ENCODE assay signal across 9 cellular contexts in the genomic region with DNA sequence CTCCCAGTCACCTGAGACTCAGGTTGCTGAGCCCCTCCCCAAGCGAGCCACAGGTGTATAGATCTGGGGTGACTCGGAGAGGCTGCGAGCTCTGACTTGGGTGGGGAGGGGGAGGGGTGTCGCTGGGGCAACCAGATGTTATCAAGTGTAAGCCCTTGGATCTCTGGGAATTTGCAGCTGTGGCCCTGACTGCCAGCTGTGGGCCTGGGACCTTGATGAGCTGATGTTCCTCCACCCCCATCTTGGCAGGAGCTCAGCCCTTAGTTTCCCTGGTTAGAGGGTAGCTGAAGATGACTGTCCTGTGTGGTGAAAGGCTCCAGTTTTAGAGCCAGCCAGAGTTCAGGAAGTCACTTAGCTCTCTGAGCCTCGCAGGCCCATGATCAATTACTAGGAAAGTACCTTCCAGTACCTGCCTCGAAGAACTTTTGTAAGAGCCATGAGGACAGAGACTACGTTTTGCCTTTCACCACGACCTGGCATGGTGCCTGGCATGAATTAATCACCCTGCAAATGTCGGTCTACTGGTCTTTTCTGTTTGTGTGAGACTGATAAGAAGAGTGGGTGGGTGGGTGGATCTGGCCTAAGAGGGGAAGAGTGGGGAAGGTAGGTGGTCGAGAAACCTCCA. TPM values are rescaled to one million over a fixed set of nuclear protein-coding genes. Genes with fewer than 3 reads are reported as not detected.
DNase-seq lines count a peak whose midpoint lies in the region; ATAC-seq, FAIRE-seq and TF ChIP-seq lines count a peak whose summit lies in the region.
"Had no signal": no experiment of that assay in that cellular context is flagged by ENCODE, and none has a peak within 500 bp of the region (broad histone marks: within the 10 kb centered on the region; RNA-seq: fewer than 3 reads in every experiment).

No MANE protein-coding gene starts in this region.

- H3K4me1 Mint-ChIP-seq in activated naive CD4-positive, alpha-beta T cell treated with anti-CD3 and anti-CD28 coated beads, Interleukin-2, amount 50 U/mL, for 24 hours: peaks cover 33% of the 10 kb centered on the region
- peaks cover 9% of the 10 kb centered on the region for H3K4me1 Mint-ChIP-seq in activated T-helper 2 cell treated with anti-CD3 and anti-CD28 coated beads, Interferon-gamma antibody, Interleukin-2, Interleukin-4, amounts not matched to agents 10 μg/mL and 5 μg/mL and 100 μg/mL, durations not matched to agents 14 hours and 24 hours and 36 hours (ENCODE audit: low read depth)

- no peak for TF ChIP-seq RAD21 in A549 (conservative IDR thresholded peaks at IDR 0.05 in 1 of 2, IDR thresholded peaks at IDR 0.05 in 1 of 2)

- TF ChIP-seq CTCF in A549 (IDR thresholded peaks at IDR 0.05): no peak
- no peak for TF ChIP-seq CTCF in transverse colon (IDR thresholded peaks at IDR 0.05)

- FAIRE-seq in A549 (lab: Jason Lieb, UNC): no peak
- FAIRE-seq: endometrium had no signal

- H3K27ac Mint-ChIP-seq in activated naive CD4-positive, alpha-beta T cell treated with anti-CD3 and anti-CD28 coated beads, Interleukin-2, amount 50 U/mL, for 24 hours: peak overlapping the region; percentile 68
- no peak overlapping the region for H3K27ac Mint-ChIP-seq in activated T-helper 2 cell treated with anti-CD3 and anti-CD28 coated beads, Interferon-gamma antibody, Interleukin-2, Interleukin-4, amounts not matched to agents 10 μg/mL and 5 μg/mL and 100 μg/mL, durations not matched to agents 14 hours and 24 hours and 36 hours

- no peaks in the 10 kb centered on the region for H3K36me3 Mint-ChIP-seq in activated naive CD4-positive, alpha-beta T cell treated with anti-CD3 and anti-CD28 coated beads, Interleukin-2, amount 50 U/mL, for 24 hours
- no peaks in the 10 kb centered on the region for H3K36me3 Mint-ChIP-seq in activated T-helper 2 cell treated with anti-CD3 and anti-CD28 coated beads, Interferon-gamma antibody, Interleukin-2, Interleukin-4, amounts not matched to agents 10 μg/mL and 5 μg/mL and 100 μg/mL, durations not matched to agents 14 hours and 24 hours and 36 hours (ENCODE audit: low read depth)

- peak overlapping the region; percentile 95 for H3K4me2 ChIP-seq in A549

- no peaks in the 10 kb centered on the region for H3K27me3 Mint-ChIP-seq in activated naive CD4-positive, alpha-beta T cell treated with anti-CD3 and anti-CD28 coated beads, Interleukin-2, amount 50 U/mL, for 24 hours
- peaks cover 6% of the 10 kb centered on the region for H3K27me3 Mint-ChIP-seq in activated T-helper 2 cell treated with anti-CD3 and anti-CD28 coated beads, Interferon-gamma antibody, Interleukin-2, Interleukin-4, amounts not matched to agents 10 μg/mL and 5 μg/mL and 100 μg/mL, durations not matched to agents 14 hours and 24 hours and 36 hours (ENCODE audit: low read depth)

- TF ChIP-seq EP300 in A549 (IDR thresholded peaks at IDR 0.05) (no peak; a peak in 1 of 5 replicates), transverse colon (IDR thresholded peaks at IDR 0.05; ENCODE audit: low read depth) (no peak)

- CTCF ChIA-PET in A549 (lab: Yijun Ruan, JAX): interaction anchor here (0.5 to 11.1 kb wide), 9 partner anchors 9 to 581 kb away, joined by 3 to 62 read pairs (median 4); a partner anchor contains a TSS

- intact Hi-C loops in left colon (cut with DNase I, micrococcal nuclease) (no loop called here), transverse colon (cut with DNase I; ENCODE audit: low total_unique reads) (no loop called here)
- intact Hi-C loops in activated T-helper 2 cell treated with anti-CD3 and anti-CD28 coated beads, Interferon-gamma antibody, Interleukin-2, Interleukin-4, amounts not matched to agents 10 μg/mL and 5 μg/mL and 100 μg/mL, durations not matched to agents 14 hours and 24 hours and 36 hours (cut with micrococcal nuclease): no loop called here

- H3K9me3 Mint-ChIP-seq in activated naive CD4-positive, alpha-beta T cell treated with anti-CD3 and anti-CD28 coated beads, Interleukin-2, amount 50 U/mL, for 24 hours: no peaks in the 10 kb centered on the region
- H3K9me3 Mint-ChIP-seq in activated T-helper 2 cell treated with anti-CD3 and anti-CD28 coated beads, Interferon-gamma antibody, Interleukin-2, Interleukin-4, amounts not matched to agents 10 μg/mL and 5 μg/mL and 100 μg/mL, durations not matched to agents 14 hours and 24 hours and 36 hours: no peaks in the 10 kb centered on the region

- H3K4me3 ChIP-seq in A549 (0 out of 3 replicates have a peak overlapping the region, but pooled peaks have one; percentile 21), H7 (ENCODE audit: insufficient read depth, low read depth, low read length) (no peak overlapping the region), transverse colon (no peak overlapping the region)

- H3K36me3 ChIP-seq in H7 (replicated peaks; ENCODE audit: control insufficient read depth, insufficient read depth, low read length) (no peaks in the 10 kb centered on the region), transverse colon (no peaks in the 10 kb centered on the region)

- TF ChIP-seq POLR2A in A549 (IDR thresholded peaks at IDR 0.05; ENCODE audit: low read length) (no peak), transverse colon (IDR thresholded peaks at IDR 0.05) (no peak)

- H3K27ac ChIP-seq in A549 (peak overlapping the region; percentile 99), transverse colon (peak overlapping the region; percentile 88 to 93 (median 91))

- H3K27me3 ChIP-seq in H7 (ENCODE audit: control insufficient read depth, insufficient read depth, low read length) (no peaks in the 10 kb centered on the region), transverse colon (no peaks in the 10 kb centered on the region)

- POLR2A ChIA-PET in A549 (lab: Yijun Ruan, JAX): interaction anchor here (0.5 to 1.3 kb wide), 8 partner anchors 8 to 111 kb away, joined by 3 to 9 read pairs (median 4); partner anchors contain the start of gene RBBP4

- no peaks in the 10 kb centered on the region for H3K9me3 ChIP-seq in A549
- no peaks in the 10 kb centered on the region for H3K9me3 ChIP-seq in transverse colon

- H3K4me1 ChIP-seq in A549 (peaks cover 88% of the 10 kb centered on the region), transverse colon (peaks cover 41 to 86% (median 69%) of the 10 kb centered on the region in 4 donors)

- ATAC-seq in A549: peak; percentile 23 to 31; a peak in 4 of 6 replicates
- ATAC-seq in left colon: peak; percentile 2
- no peak for ATAC-seq in GM21515 (IDR thresholded peaks at IDR 0.05; ENCODE audit: unreplicated experiment)
- ATAC-seq in GM18520 (IDR thresholded peaks at IDR 0.05; ENCODE audit: unreplicated experiment): no peak

- in situ Hi-C loops in transverse colon (cut with MboI; ENCODE audit: low pct_ligation_motif_present in 1 of 4, low pct_unique_long_range_greater_than_20kb in 1 of 4, low sequenced_read_pairs in 3 of 4): no loop called here

- no peak overlapping the region for H3K4me3 Mint-ChIP-seq in activated naive CD4-positive, alpha-beta T cell treated with anti-CD3 and anti-CD28 coated beads, Interleukin-2, amount 50 U/mL, for 24 hours
- no peak overlapping the region for H3K4me3 Mint-ChIP-seq in activated T-helper 2 cell treated with anti-CD3 and anti-CD28 coated beads, Interferon-gamma antibody, Interleukin-2, Interleukin-4, amounts not matched to agents 10 μg/mL and 5 μg/mL and 100 μg/mL, durations not matched to agents 14 hours and 24 hours and 36 hours (ENCODE audit: low read depth)

- 6% methylated on average over 6 of the region's 10 CpGs for WGBS in A549 (ENCODE audit: missing lambda C conversion rate)
- WGBS in transverse colon (ENCODE audit: low coverage in 1 of 2), 2 donors: 9% methylated on average over 6 of the region's 10 CpGs; no CpG with 5 or more reads in 1 of the 2 donors

- DNase-seq in A549 (ENCODE audit: low read depth in 1 of 2, low spot score in 1 of 2) (peak in 1 of 2 experiments; percentile 74), H7 (peak; percentile 68), left colon (peak; percentile 59 to 65), transverse colon (peak; percentile 69)
- no peak for DNase-seq in activated T-helper 2 cell treated with anti-CD3 and anti-CD28 coated beads, Interferon-gamma antibody, Interleukin-2, Interleukin-4, amounts not matched to agents 10 μg/mL and 5 μg/mL and 100 μg/mL, durations not matched to agents 14 hours and 24 hours and 36 hours (ENCODE audit: low spot score)

RNA-seq across cellular contexts. Expression of gene YARS1, which starts 55.8 kb away (rescaled TPM):
- polyA plus RNA-seq in A549 (2011; rRNA removed): 103 and 105 TPM in 2 replicates
- 52.7 and 55.7 TPM in 2 replicates for polyA plus RNA-seq in A549 (2012; cell fraction: cytosol; rRNA removed)
- 51.1 and 64.7 TPM in 2 replicates for polyA plus RNA-seq in A549 (2012; cell fraction: nucleus; rRNA removed)
- polyA plus RNA-seq in A549 (2017; fragmentation: RNase III; extraction: RNeasy Plus Mini Kit Qiagen cat#74134 plus additional on column Dnase treatment): 83.2 to 103 TPM (median 92.5 TPM) in 3 replicates
- polyA minus RNA-seq in A549 (2011; rRNA and poly(A)+ RNA removed): 82.0 and 94.1 TPM in 2 replicates
- total RNA-seq in H7 (2014; rRNA removed; shearing (Covaris generic)): 239 and 260 TPM in 2 replicates
- total RNA-seq in left colon: 10 to 100 TPM; 41.7 to 88.3 TPM
- 10 to 100 TPM; 23.9 to 54.5 (median 33.8) TPM for total RNA-seq in transverse colon
- total RNA-seq in activated T-helper 2 cell treated with anti-CD3 and anti-CD28 coated beads, Interferon-gamma antibody, Interleukin-2, Interleukin-4, amounts not matched to agents 10 μg/mL and 5 μg/mL and 100 μg/mL, durations not matched to agents 14 hours and 24 hours and 36 hours: 155 and 172 TPM in 2 replicates

RNA-seq across cellular contexts. Expression of gene S100PBP, which starts 56.1 kb away (rescaled TPM):
- polyA plus RNA-seq in A549 (2011; rRNA removed) (39.3 and 41.9 TPM in 2 replicates), A549 (2017; fragmentation: RNase III; extraction: RNeasy Plus Mini Kit Qiagen cat#74134 plus additional on column Dnase treatment) (15.9 to 17.0 TPM (median 16.1 TPM) in 3 replicates)
- polyA plus RNA-seq in A549 (2012; cell fraction: cytosol; rRNA removed): 6.6 and 7.2 TPM in 2 replicates
- 10.4 and 18.2 TPM in 2 replicates for polyA plus RNA-seq in A549 (2012; cell fraction: nucleus; rRNA removed)
- polyA minus RNA-seq in A549 (2011; rRNA and poly(A)+ RNA removed): 23.1 and 24.8 TPM in 2 replicates
- 83.0 and 83.4 TPM in 2 replicates for total RNA-seq in H7 (2014; rRNA removed; shearing (Covaris generic))
- total RNA-seq in left colon (10 to 100 TPM; 29.1 to 29.5 TPM), transverse colon (100 to 1,000 TPM in 1 of 4 donors, 10 to 100 TPM in 3; 26.2 to 257 (median 40.7) TPM)
- total RNA-seq in activated T-helper 2 cell treated with anti-CD3 and anti-CD28 coated beads, Interferon-gamma antibody, Interleukin-2, Interleukin-4, amounts not matched to agents 10 μg/mL and 5 μg/mL and 100 μg/mL, durations not matched to agents 14 hours and 24 hours and 36 hours: 50.2 and 50.5 TPM in 2 replicates

RNA-seq across cellular contexts. Expression of gene SYNC, which starts 58.8 kb away (rescaled TPM):
- polyA plus RNA-seq in A549 (2011; rRNA removed): 5.5 and 7.7 TPM in 2 replicates
- polyA plus RNA-seq in A549 (2012; cell fraction: cytosol; rRNA removed): 2.8 TPM in 2 replicates
- 1.5 and 4.2 TPM in 2 replicates for polyA plus RNA-seq in A549 (2012; cell fraction: nucleus; rRNA removed)
- 10.0 to 12.0 TPM (median 11.6 TPM) in 3 replicates for polyA plus RNA-seq in A549 (2017; fragmentation: RNase III; extraction: RNeasy Plus Mini Kit Qiagen cat#74134 plus additional on column Dnase treatment)
- 4.1 and 5.0 TPM in 2 replicates for polyA minus RNA-seq in A549 (2011; rRNA and poly(A)+ RNA removed)
- total RNA-seq in H7 (2014; rRNA removed; shearing (Covaris generic)): 0.07 and 0.45 TPM in 2 replicates
- 10 to 100 TPM; 16.4 to 20.3 TPM for total RNA-seq in left colon
- 10 to 100 TPM; 24.9 to 95.5 (median 43.8) TPM for total RNA-seq in transverse colon
- not detected in 2 replicates for total RNA-seq in activated T-helper 2 cell treated with anti-CD3 and anti-CD28 coated beads, Interferon-gamma antibody, Interleukin-2, Interleukin-4, amounts not matched to agents 10 μg/mL and 5 μg/mL and 100 μg/mL, durations not matched to agents 14 hours and 24 hours and 36 hours

Comparison
In these comparisons a context has a peak if more than half of its experiments do, and no peak if none do; other contexts are left out.
1. ATAC-seq: peak in A549 (2 of 2) and left colon (single experiment); none in GM21515 (single experiment) and GM18520 (single experiment).
2. RNA of gene SYNC, which starts 58.8 kb away (total RNA-seq): 24.9 to 95.5 TPM in transverse colon and 16.4 to 20.3 TPM in left colon; 0.07 to 0.45 TPM in H7 and not detected in activated T-helper 2 cell treated with anti-CD3 and anti-CD28 coated beads, Interferon-gamma antibody, Interleukin-2, Interleukin-4, amounts not matched to agents 10 μg/mL and 5 μg/mL and 100 μg/mL, durations not matched to agents 14 hours and 24 hours and 36 hours; every median in the first group is over 10 times any median in the second.